ENCODE assay signal across 8 cellular contexts in the genomic region with DNA sequence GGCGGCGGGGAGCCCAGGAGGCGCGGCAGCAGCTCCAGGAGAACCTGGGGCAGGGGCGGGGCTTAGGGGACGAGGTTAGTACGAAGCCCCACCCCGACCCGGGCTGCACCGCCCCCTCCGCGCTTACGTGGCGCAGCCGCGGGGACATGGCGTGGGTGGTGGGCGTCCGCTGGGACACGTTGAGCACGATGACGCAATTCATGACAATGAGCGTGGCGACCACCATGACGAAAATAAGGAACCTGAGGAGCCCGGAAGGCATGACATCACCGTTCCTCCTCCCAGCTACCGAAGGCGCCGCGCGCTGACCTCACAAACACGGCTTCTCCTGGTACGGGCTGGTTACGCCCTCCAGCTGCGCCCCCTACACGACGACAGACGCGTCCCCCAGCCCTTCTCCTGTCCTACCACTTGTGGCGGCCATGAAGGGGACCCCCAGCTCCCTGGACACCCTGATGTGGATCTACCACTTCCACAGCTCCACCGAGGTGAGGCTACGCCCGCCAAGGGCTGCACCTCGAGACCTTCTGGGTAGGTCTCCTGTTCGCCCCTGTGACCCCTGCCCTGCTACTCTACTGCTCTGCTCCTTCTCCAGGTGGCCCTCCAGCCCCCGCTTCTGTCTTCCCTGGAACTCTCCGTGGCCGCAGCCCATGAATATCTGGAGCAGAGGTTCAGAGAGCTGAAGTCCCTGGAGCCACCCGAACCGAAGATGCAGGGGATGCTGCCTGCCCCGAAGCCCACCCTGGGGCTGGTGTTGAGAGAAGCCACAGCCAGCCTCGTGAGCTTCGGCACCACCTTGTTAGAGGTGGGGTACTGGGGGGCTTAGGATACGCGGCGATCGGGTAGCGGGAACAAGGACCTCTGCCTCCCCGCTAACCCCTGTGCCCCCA. TPM values are rescaled to one million over a fixed set of nuclear protein-coding genes. Genes with fewer than 3 reads are reported as not detected.
DNase-seq lines count a peak whose midpoint lies in the region; ATAC-seq and TF ChIP-seq lines count a peak whose summit lies in the region.

A gene (plus strand): TSS at position 196 of the 890 bp plus-strand sequence. CDS start 227 bp downstream, at position 423.

- H3K9me3 Mint-ChIP-seq in activated naive CD8-positive, alpha-beta T cell treated with anti-CD3 and anti-CD28 coated beads for 36 hours: no peaks in the 10 kb centered on the region

- no peak for TF ChIP-seq POLR2A in Peyer's patch (IDR thresholded peaks at IDR 0.05)
- peak in 1 of 4 donors; percentile 38 for TF ChIP-seq POLR2A in upper lobe of left lung (IDR thresholded peaks at IDR 0.05)

- H3K9me3 ChIP-seq in Peyer's patch: no peaks in the 10 kb centered on the region
- no peaks in the 10 kb centered on the region for H3K9me3 ChIP-seq in heart right ventricle
- no peaks in the 10 kb centered on the region for H3K9me3 ChIP-seq in upper lobe of left lung
- H3K9me3 ChIP-seq in HAP-1: no peaks in the 10 kb centered on the region

- H3K36me3 ChIP-seq in Peyer's patch: peaks cover 0 to 29% (median 0%) of the 10 kb centered on the region in 3 donors
- peaks cover 0 to 30% (median 20%) of the 10 kb centered on the region in 9 donors for H3K36me3 ChIP-seq in heart right ventricle
- H3K36me3 ChIP-seq in upper lobe of left lung: peaks cover 4 to 31% (median 30%) of the 10 kb centered on the region in 4 donors
- H3K36me3 ChIP-seq in HAP-1 (replicated peaks): peaks cover 21% of the 10 kb centered on the region

- H3K4me3 Mint-ChIP-seq in activated naive CD8-positive, alpha-beta T cell treated with anti-CD3 and anti-CD28 coated beads for 36 hours: peak within 1 kb of the TSS; percentile 87

- H3K4me3 ChIP-seq in Peyer's patch (peak within 1 kb of the TSS; percentile 47 to 65 (median 61)), heart right ventricle (peak within 1 kb of the TSS; percentile 20 to 63 (median 55)), upper lobe of left lung (peak within 1 kb of the TSS; percentile 13 to 61 (median 46)), HAP-1 (no peak within 1 kb of the TSS)

- H3K4me1 ChIP-seq in Peyer's patch (peaks cover 0 to 33% (median 18%) of the 10 kb centered on the region in 4 donors), heart right ventricle (peaks cover 0 to 47% (median 32%) of the 10 kb centered on the region in 9 donors), upper lobe of left lung (peaks cover 9 to 46% (median 29%) of the 10 kb centered on the region in 4 donors), HAP-1 (no peaks in the 10 kb centered on the region)

- peak; percentile 51 for ATAC-seq in GM19455 (IDR thresholded peaks at IDR 0.05; ENCODE audit: unreplicated experiment)
- peak; percentile 54 to 79 (median 72) for ATAC-seq in heart right ventricle
- peak; percentile 75 to 84 for ATAC-seq in upper lobe of left lung (ENCODE audit: low FRiP score in 2 of 2)

- 10 to 11% methylated on average over 59 to 60 of the region's 60 CpGs for WGBS in heart right ventricle, 2 donors
- 35 to 59% methylated on average over 35 to 39 of the region's 60 CpGs for WGBS in upper lobe of left lung, 2 donors

- H3K4me1 Mint-ChIP-seq in activated naive CD8-positive, alpha-beta T cell treated with anti-CD3 and anti-CD28 coated beads for 36 hours: peaks cover 31% of the 10 kb centered on the region

- TF ChIP-seq CTCF in Peyer's patch (IDR thresholded peaks at IDR 0.05) (no peak), heart right ventricle (IDR thresholded peaks at IDR 0.05) (peak in 1 of 9 donors; percentile 15), upper lobe of left lung (IDR thresholded peaks at IDR 0.05) (peak in 1 of 6 experiments; percentile 6)

- peaks cover 12% of the 10 kb centered on the region for H3K36me3 Mint-ChIP-seq in activated naive CD8-positive, alpha-beta T cell treated with anti-CD3 and anti-CD28 coated beads for 36 hours

- H3K27me3 ChIP-seq in Peyer's patch (no peaks in the 10 kb centered on the region), heart right ventricle (peaks cover 0 to 36% (median 21%) of the 10 kb centered on the region in 7 donors), upper lobe of left lung (peaks cover 0 to 9% (median 0%) of the 10 kb centered on the region in 4 donors), HAP-1 (ENCODE audit: low read depth) (no peaks in the 10 kb centered on the region)

- H3K27me3 Mint-ChIP-seq in activated naive CD8-positive, alpha-beta T cell treated with anti-CD3 and anti-CD28 coated beads for 36 hours: no peaks in the 10 kb centered on the region

- TF ChIP-seq EP300 in upper lobe of left lung (IDR thresholded peaks at IDR 0.05): peak in 1 of 4 donors; percentile 83

- in situ Hi-C loops in HAP-1 (cut with MboI; ENCODE audit: low sequenced_read_pairs): no loop called here

- intact Hi-C loops in heart right ventricle (cut with DNase I): loop anchor here in 3 of 10 donors (5.0 to 10.0 kb wide), 3 partner anchors 112 to 195 kb away; a partner anchor contains a TSS

- peak within 1 kb of the TSS; percentile 93 for H3K27ac Mint-ChIP-seq in activated naive CD8-positive, alpha-beta T cell treated with anti-CD3 and anti-CD28 coated beads for 36 hours

- DNase-seq in Peyer's patch: peak; percentile 88 to 95 (median 89)
- peak; percentile 97 for DNase-seq in activated naive CD8-positive, alpha-beta T cell treated with anti-CD3 and anti-CD28 coated beads for 36 hours
- peak; percentile 78 to 83 for DNase-seq in heart right ventricle
- peak; percentile 70 for DNase-seq in putamen (ENCODE audit: low spot score)
- peak; percentile 94 to 98 for DNase-seq in upper lobe of left lung
- no peak for DNase-seq in HAP-1 (ENCODE audit: low spot score in 2 of 2)
- no peak for DNase-seq in pons (ENCODE audit: low spot score)

- H3K27ac ChIP-seq in Peyer's patch (peak within 1 kb of the TSS in 2 of 4 donors; percentile 42 to 59), heart right ventricle (peak within 1 kb of the TSS in 6 of 10 donors; percentile 6 to 75 (median 50)), upper lobe of left lung (peak within 1 kb of the TSS in 2 of 4 donors; percentile 42 to 66)

RNA-seq across cellular contexts. Expression of the gene that starts here (rescaled TPM):
- total RNA-seq in Peyer's patch (1 to 10 TPM in 2 of 4 donors, under 1 TPM in 2; 0.66 to 5.0 (median 1.5) TPM), heart right ventricle (under 1 TPM in 9 of 10 donors, not detected in 1; 0.28 to 0.86 (median 0.39) TPM), upper lobe of left lung (1 to 10 TPM; 2.6 to 6.3 (median 3.4) TPM)
- total RNA-seq in activated naive CD8-positive, alpha-beta T cell treated with anti-CD3 and anti-CD28 coated beads for 36 hours: 1 to 10 TPM; 2.2 to 2.3 TPM
- under 1 TPM; 0.44 to 0.57 TPM for polyA plus RNA-seq in heart right ventricle

Comparison
In these comparisons a context has a peak if more than half of its experiments do, and no peak if none do; other contexts are left out.
1. Peak in DNase-seq, ATAC-seq, H3K4me3 ChIP-seq and H3K27ac ChIP-seq in heart right ventricle; RNA of the gene not detected or under 1 TPM.
2. DNase-seq: peak in Peyer's patch (3 of 3), activated naive CD8-positive, alpha-beta T cell treated with anti-CD3 and anti-CD28 coated beads for 36 hours (single experiment), putamen (single experiment) and upper lobe of left lung (2 of 2); none in HAP-1 (0 of 2) and pons (single experiment).
3. Peak in every context shown above with its lines, with median percentiles within 50 percentile points of each other: ATAC-seq.